Comparison of ENCODE assay signal across 15 cellular contexts in genomic region chr11:7677071-7677470, GRCh38. TPM values are rescaled to one million over a fixed set of nuclear protein-coding genes. Genes with fewer than 3 reads are reported as not detected.
A peak's percentile ranks its signal among the peaks of the same experiment; 100 is the strongest.
DNase-seq lines count a peak whose midpoint lies in the region; ATAC-seq and TF ChIP-seq lines count a peak whose summit lies in the region.
"Had no signal": no experiment of that assay in that cellular context is flagged by ENCODE, and none has a peak within 500 bp of the region (broad histone marks: within the 10 kb centered on the region; RNA-seq: fewer than 3 reads in every experiment).

No MANE protein-coding gene starts in this region.

- H3K9me3 ChIP-seq in GM23248 (ENCODE audit: low read depth) (no peaks in the 10 kb centered on the region), PC-3 (ENCODE audit: low read length) (no peaks in the 10 kb centered on the region), osteoblast (ENCODE audit: low read depth, low read length) (no peaks in the 10 kb centered on the region), colonic mucosa (no peaks in the 10 kb centered on the region)

- peak; percentile 64 for ATAC-seq in PC-3
- ATAC-seq in GM18511 (IDR thresholded peaks at IDR 0.05; ENCODE audit: unreplicated experiment), result no peak

- intact Hi-C loops in PC-3 (cut with micrococcal nuclease), result no loop called here
- intact Hi-C loops in colonic mucosa (cut with DNase I), result no loop called here

- no peaks in the 10 kb centered on the region; the same call in 1 of the 2 replicates for H3K27me3 ChIP-seq in GM23248 (replicated peaks; ENCODE audit: insufficient read depth)
- H3K27me3 ChIP-seq in PC-3 (ENCODE audit: low read length), result peaks cover 7% of the 10 kb centered on the region; the same call in 1 of the 2 replicates
- H3K27me3 ChIP-seq in osteoblast (ENCODE audit: insufficient read depth, low read length), result peaks cover 11% of the 10 kb centered on the region
- no peaks in the 10 kb centered on the region for H3K27me3 ChIP-seq in colonic mucosa

- TF ChIP-seq CTCF in PC-3 (conservative IDR thresholded peaks at IDR 0.05; ENCODE audit: low read depth, low read length), result no peak
- no peak for TF ChIP-seq CTCF in osteoblast (IDR thresholded peaks at IDR 0.05; ENCODE audit: extremely low read depth, low read depth, low read length)
- TF ChIP-seq CTCF in colonic mucosa (IDR thresholded peaks at IDR 0.05), result no peak

- 68 to 69% methylated on average over 5 of the region's 5 CpGs for WGBS in GM23248 (ENCODE audit: low coverage in 1 of 2, low lambda C conversion rate in 2 of 2, missing lambda C conversion rate in 2 of 2), 2 experiments

- CTCF ChIA-PET in PC-3 (lab: Charles Lee), result interaction anchor here (1.1 kb wide), 1 partner anchor 310 kb away, joined by 3 read pairs; the partner anchor contains the start of gene EIF3F

- peaks cover 17% of the 10 kb centered on the region for H3K4me1 ChIP-seq in GM23248 (ENCODE audit: insufficient read depth)
- peaks cover 19% of the 10 kb centered on the region for H3K4me1 ChIP-seq in PC-3 (ENCODE audit: insufficient read depth, low read length)
- H3K4me1 ChIP-seq in osteoblast (ENCODE audit: insufficient read depth, low read length), result peaks cover 10% of the 10 kb centered on the region
- H3K4me1 ChIP-seq in colonic mucosa, result peaks cover 4% of the 10 kb centered on the region

- DNase-seq in GM23248 (peak; percentile 70), PC-3 (peak; percentile 87), dedifferentiated amniotic fluid mesenchymal stem cell (ENCODE audit: extremely low spot score) (peak; percentile 50), osteoblast (ENCODE audit: insufficient read length, low spot score, missing footprints) (peak; percentile 47), colonic mucosa (no peak), D341Med (ENCODE audit: low spot score) (no peak), glomerular visceral epithelial cell (ENCODE audit: extremely low spot score) (no peak)
- DNase-seq: activated CD4-positive, alpha-beta T cell treated with anti-CD3 and anti-CD28 coated beads, Interleukin-2, amount 50 U/mL, for 4 hours; activated effector memory CD4-positive, alpha-beta T cell treated with Interleukin-2 at 50 U/mL for 16 hours; CD4-positive, CD25-positive, alpha-beta regulatory T cell; Kasumi-1; kidney; naive B cell; OCI-M1 had no signal

- H3K4me2 ChIP-seq in GM23248 (ENCODE audit: unreplicated experiment) (peak overlapping the region; percentile 27), PC-3 (ENCODE audit: low read length) (peak overlapping the region; percentile 34), osteoblast (ENCODE audit: insufficient read depth, low read length) (no peak overlapping the region)

- H3K9me2 ChIP-seq in GM23248 (ENCODE audit: insufficient read depth) (no peaks in the 10 kb centered on the region), PC-3 (replicated peaks; ENCODE audit: low read length) (no peaks in the 10 kb centered on the region)

- H4K20me1 ChIP-seq in GM23248 (ENCODE audit: insufficient read depth) (no peaks in the 10 kb centered on the region), PC-3 (ENCODE audit: low read length) (no peaks in the 10 kb centered on the region), osteoblast (ENCODE audit: insufficient read depth, low read length) (no peaks in the 10 kb centered on the region)

- no peak overlapping the region for H3K9ac ChIP-seq in GM23248
- 0 out of 2 replicates have a peak overlapping the region, but pooled peaks have one; percentile 20 for H3K9ac ChIP-seq in PC-3 (ENCODE audit: low read length)
- H3K9ac ChIP-seq in colonic mucosa (ENCODE audit: low read depth in 2 of 2, low read length in 2 of 2), result no peak overlapping the region

- H3K36me3 ChIP-seq in GM23248 (ENCODE audit: low read depth) (no peaks in the 10 kb centered on the region), PC-3 (ENCODE audit: low read depth, low read length) (no peaks in the 10 kb centered on the region), osteoblast (ENCODE audit: insufficient read depth, low read length) (no peaks in the 10 kb centered on the region), colonic mucosa (no peaks in the 10 kb centered on the region)

- POLR2A ChIA-PET in PC-3 (lab: Charles Lee; ENCODE audit: unreplicated experiment), result no interaction called here

- no peaks in the 10 kb centered on the region for H3K79me2 ChIP-seq in GM23248 (ENCODE audit: insufficient read depth)
- no peaks in the 10 kb centered on the region for H3K79me2 ChIP-seq in PC-3 (ENCODE audit: low read length)
- no peaks in the 10 kb centered on the region for H3K79me2 ChIP-seq in osteoblast (ENCODE audit: insufficient read depth, low read length)

- H3F3A ChIP-seq in GM23248 (ENCODE audit: insufficient read depth) (peaks cover 32% of the 10 kb centered on the region), PC-3 (ENCODE audit: low read length, unreplicated experiment) (no peaks in the 10 kb centered on the region)

- no TSS peak for BruUV-seq in PC-3 (replicated peaks; lab: Mats Ljungman, UMichigan)

- no peak overlapping the region for H3K4me3 ChIP-seq in GM23248
- 0 out of 2 replicates have a peak overlapping the region, but pooled peaks have one; percentile 14 for H3K4me3 ChIP-seq in PC-3 (ENCODE audit: low read length)
- H3K4me3 ChIP-seq in osteoblast (ENCODE audit: insufficient read depth, low read length), result no peak overlapping the region
- no peak overlapping the region for H3K4me3 ChIP-seq in colonic mucosa

- in situ Hi-C loops in GM23248 (cut with MboI), result no loop called here

- 0 out of 2 replicates have a peak overlapping the region, but pooled peaks have one; percentile 7 for H3K27ac ChIP-seq in GM23248
- H3K27ac ChIP-seq in PC-3 (ENCODE audit: low read length), result peak overlapping the region; percentile 80
- H3K27ac ChIP-seq in osteoblast (ENCODE audit: low read depth, low read length), result no peak overlapping the region
- H3K27ac ChIP-seq in colonic mucosa, result no peak overlapping the region

- H2AFZ ChIP-seq in GM23248 (peak overlapping the region; percentile 29), PC-3 (ENCODE audit: low read length) (0 out of 2 replicates have a peak overlapping the region, but pooled peaks have one; percentile 2), osteoblast (ENCODE audit: low read length) (no peak overlapping the region)

RNA-seq across cellular contexts. Expression of gene CYB5R2, which starts 3.8 kb away (rescaled TPM):
- 6.2 and 11.5 TPM in 2 replicates for total RNA-seq in GM23248 (2014; rRNA removed; shearing (Covaris generic))
- polyA plus RNA-seq in GM23248 (2016; fragmentation: Nextera tagmentation; extraction: Ambion mirVana), result 16.1 and 16.4 TPM in 2 replicates
- total RNA-seq in PC-3 (2014; rRNA removed) (2.9 and 5.4 TPM in 2 replicates), osteoblast (9.1 and 14.8 TPM in 2 replicates), colonic mucosa (1 to 10 TPM; 7.4 to 7.5 TPM)
- total RNA-seq: CD4-positive, CD25-positive, alpha-beta regulatory T cell had no signal

RNA-seq across cellular contexts. Expression of gene OVCH2, which starts 29.2 kb away (rescaled TPM):
- not detected in 2 replicates for total RNA-seq in GM23248 (2014; rRNA removed; shearing (Covaris generic))
- 0.14 and 0.34 TPM in 2 replicates for polyA plus RNA-seq in GM23248 (2016; fragmentation: Nextera tagmentation; extraction: Ambion mirVana)
- total RNA-seq in PC-3 (2014; rRNA removed), result not detected in 2 replicates
- total RNA-seq in osteoblast, result under 0.01 TPM in 1 of 2 replicates, not detected in the other
- not detected for total RNA-seq in colonic mucosa
- total RNA-seq: CD4-positive, CD25-positive, alpha-beta regulatory T cell had no signal
- polyA plus RNA-seq: CD4-positive, CD25-positive, alpha-beta regulatory T cell had no signal

Comparison
In these comparisons a context has a peak if more than half of its experiments do, and no peak if none do; other contexts are left out.
1. DNase-seq: peak in GM23248 (single experiment), PC-3 (single experiment), dedifferentiated amniotic fluid mesenchymal stem cell (single experiment) and osteoblast (single experiment); none in colonic mucosa (single experiment), D341Med (single experiment) and glomerular visceral epithelial cell (single experiment).
2. H3K27ac ChIP-seq: peak in GM23248 (single experiment) and PC-3 (single experiment); none in osteoblast (single experiment) and colonic mucosa (single experiment).